Comparison of ENCODE assay signal across 9 cellular contexts in the genomic region with DNA sequence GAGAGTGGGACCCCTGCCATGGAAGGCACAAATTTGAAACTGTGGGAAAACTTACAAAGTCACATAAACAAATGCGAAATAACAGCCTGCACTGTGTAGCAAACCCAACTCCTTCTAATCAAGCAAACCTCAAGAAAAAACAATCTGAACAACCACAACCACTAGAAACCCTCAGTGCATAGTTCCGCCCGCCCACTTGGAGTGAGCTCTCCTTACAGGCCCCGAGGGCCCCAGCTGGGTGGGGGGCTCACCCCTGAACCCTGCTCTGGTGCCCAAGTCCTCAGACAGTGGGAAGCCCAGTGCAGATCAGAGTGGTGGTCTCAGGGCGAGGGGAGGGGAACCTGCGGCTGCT. TPM values are rescaled to one million over a fixed set of nuclear protein-coding genes. Genes with fewer than 3 reads are reported as not detected.
DNase-seq lines count a peak whose midpoint lies in the region; ATAC-seq lines count a peak whose summit lies in the region.
"Had no signal": no experiment of that assay in that cellular context is flagged by ENCODE, and none has a peak within 500 bp of the region (broad histone marks: within the 10 kb centered on the region; RNA-seq: fewer than 3 reads in every experiment).

No MANE protein-coding gene starts in this region.

- peak overlapping the region; percentile 37 for H3K9ac ChIP-seq in iPS-15b (ENCODE audit: low read depth, low read length)

- peaks cover 5% of the 10 kb centered on the region for H3K4me1 ChIP-seq in iPS-15b (ENCODE audit: control insufficient read depth, insufficient read depth, low read length)
- H3K4me1 ChIP-seq in effector memory CD4-positive, alpha-beta T cell (ENCODE audit: control insufficient read depth, insufficient read depth, low read length, poor library complexity, severe bottlenecking) = peaks cover 18% of the 10 kb centered on the region

- POLR2A ChIA-PET in activated naive CD8-positive, alpha-beta T cell treated with anti-CD3 and anti-CD28 coated beads, Interleukin-2, amount 10 ng/mL, durations not matched to agents 7 days and 5 days (lab: Charles Lee) = interaction anchor here (1.0 to 2.8 kb wide), 2 partner anchors 12 to 16 kb away, joined by 4 to 11 read pairs; a partner anchor contains a TSS

- H3K4me3 Mint-ChIP-seq in activated naive CD8-positive, alpha-beta T cell treated with anti-CD3 and anti-CD28 coated beads, Interleukin-2, amount 10 ng/mL, durations not matched to agents 7 days and 5 days = no peak overlapping the region
- H3K4me3 Mint-ChIP-seq in stimulated activated naive CD8-positive, alpha-beta T cell treated with anti-CD3 and anti-CD28 coated beads, Interleukin-15, amount 100 ng/mL, for 72 hours = peak overlapping the region; percentile 26 to 73

- H3K36me3 Mint-ChIP-seq in activated naive CD8-positive, alpha-beta T cell treated with anti-CD3 and anti-CD28 coated beads, Interleukin-2, amount 10 ng/mL, durations not matched to agents 7 days and 5 days = no peaks in the 10 kb centered on the region

- no peak overlapping the region for H3K4me3 ChIP-seq in iPS-15b (ENCODE audit: low read depth, low read length)
- H3K4me3 ChIP-seq in effector memory CD4-positive, alpha-beta T cell (ENCODE audit: insufficient read depth, low read depth, low read length, poor library complexity, severe bottlenecking) = no peak overlapping the region

- H3K36me3 ChIP-seq in iPS-15b (ENCODE audit: control insufficient read depth, insufficient read depth, low read length) = no peaks in the 10 kb centered on the region
- H3K36me3 ChIP-seq in effector memory CD4-positive, alpha-beta T cell (ENCODE audit: control insufficient read depth, insufficient read depth, low read length) = no peaks in the 10 kb centered on the region

- H3K9me3 Mint-ChIP-seq in activated naive CD8-positive, alpha-beta T cell treated with anti-CD3 and anti-CD28 coated beads, Interleukin-2, amount 10 ng/mL, durations not matched to agents 7 days and 5 days = no peaks in the 10 kb centered on the region
- no peaks in the 10 kb centered on the region for H3K9me3 Mint-ChIP-seq in stimulated activated naive CD8-positive, alpha-beta T cell treated with anti-CD3 and anti-CD28 coated beads, Interleukin-15, amount 100 ng/mL, for 72 hours

- H3K27ac ChIP-seq in effector memory CD4-positive, alpha-beta T cell (ENCODE audit: insufficient read depth, low read length, poor library complexity, severe bottlenecking) = no peak overlapping the region

- DNase-seq in HCEC 1CT = peak; percentile 58
- DNase-seq in activated naive CD8-positive, alpha-beta T cell treated with anti-CD3 and anti-CD28 coated beads, Interleukin-2, amount 10 ng/mL, durations not matched to agents 7 days and 5 days = no peak
- DNase-seq in stimulated activated naive CD8-positive, alpha-beta T cell treated with anti-CD3 and anti-CD28 coated beads, Interleukin-15, amount 100 ng/mL, for 72 hours = no peak
- DNase-seq in effector memory CD4-positive, alpha-beta T cell = no peak
- DNase-seq: activated effector memory CD4-positive, alpha-beta T cell treated with Interleukin-2 at 50 U/mL for 16 hours had no signal

- peaks cover 13% of the 10 kb centered on the region for H3K27me3 Mint-ChIP-seq in activated naive CD8-positive, alpha-beta T cell treated with anti-CD3 and anti-CD28 coated beads, Interleukin-2, amount 10 ng/mL, durations not matched to agents 7 days and 5 days
- peaks cover 8% of the 10 kb centered on the region for H3K27me3 Mint-ChIP-seq in stimulated activated naive CD8-positive, alpha-beta T cell treated with anti-CD3 and anti-CD28 coated beads, Interleukin-15, amount 100 ng/mL, for 72 hours

- H3K4me1 Mint-ChIP-seq in activated naive CD8-positive, alpha-beta T cell treated with anti-CD3 and anti-CD28 coated beads, Interleukin-2, amount 10 ng/mL, durations not matched to agents 7 days and 5 days = peaks cover 12% of the 10 kb centered on the region
- peaks cover 33% of the 10 kb centered on the region for H3K4me1 Mint-ChIP-seq in stimulated activated naive CD8-positive, alpha-beta T cell treated with anti-CD3 and anti-CD28 coated beads, Interleukin-15, amount 100 ng/mL, for 72 hours

- peak overlapping the region; percentile 32 for H3K27ac Mint-ChIP-seq in activated naive CD8-positive, alpha-beta T cell treated with anti-CD3 and anti-CD28 coated beads, Interleukin-2, amount 10 ng/mL, durations not matched to agents 7 days and 5 days
- peak overlapping the region in 1 of 2 donors; percentile 54 for H3K27ac Mint-ChIP-seq in stimulated activated naive CD8-positive, alpha-beta T cell treated with anti-CD3 and anti-CD28 coated beads, Interleukin-15, amount 100 ng/mL, for 72 hours

- ATAC-seq in activated naive CD8-positive, alpha-beta T cell treated with anti-CD3 and anti-CD28 coated beads, Interleukin-2, amount 10 ng/mL, durations not matched to agents 7 days and 5 days (ENCODE audit: low read depth) = peak; percentile 37
- ATAC-seq in stimulated activated naive CD8-positive, alpha-beta T cell treated with anti-CD3 and anti-CD28 coated beads, Interleukin-15, amount 100 ng/mL, for 72 hours = peak; percentile 52
- ATAC-seq in HG03342 (IDR thresholded peaks at IDR 0.05; ENCODE audit: unreplicated experiment) (no peak), GM19351 (IDR thresholded peaks at IDR 0.05; ENCODE audit: unreplicated experiment) (no peak), HG02678 (IDR thresholded peaks at IDR 0.05; ENCODE audit: unreplicated experiment) (no peak)

- H3K27me3 ChIP-seq in iPS-15b (ENCODE audit: control insufficient read depth, insufficient read depth, low read length) = peaks cover 2% of the 10 kb centered on the region
- peaks cover 13% of the 10 kb centered on the region for H3K27me3 ChIP-seq in effector memory CD4-positive, alpha-beta T cell (replicated peaks; ENCODE audit: control insufficient read depth, insufficient read depth, low read length, poor library complexity, severe bottlenecking)

- no peaks in the 10 kb centered on the region for H3K9me3 ChIP-seq in iPS-15b (ENCODE audit: control insufficient read depth, insufficient read depth, low read length)
- no peaks in the 10 kb centered on the region for H3K9me3 ChIP-seq in effector memory CD4-positive, alpha-beta T cell (ENCODE audit: control insufficient read depth, low read length)

RNA-seq across cellular contexts. Expression of a gene that starts 0.9 kb away (rescaled TPM):
- total RNA-seq in activated naive CD8-positive, alpha-beta T cell treated with anti-CD3 and anti-CD28 coated beads, Interleukin-2, amount 10 ng/mL, durations not matched to agents 7 days and 5 days = 1 to 10 TPM in 1 of 2 experiments, under 1 TPM in 1; 0.51 to 1.2 TPM

RNA-seq across cellular contexts. Expression of a gene that starts 10.1 kb away (rescaled TPM):
- total RNA-seq in activated naive CD8-positive, alpha-beta T cell treated with anti-CD3 and anti-CD28 coated beads, Interleukin-2, amount 10 ng/mL, durations not matched to agents 7 days and 5 days = 10 to 100 TPM; 35.5 to 37.4 TPM

RNA-seq across cellular contexts. Expression of a gene that starts 15.7 kb away (rescaled TPM):
- 10 to 100 TPM; 87.3 to 97.1 TPM for total RNA-seq in activated naive CD8-positive, alpha-beta T cell treated with anti-CD3 and anti-CD28 coated beads, Interleukin-2, amount 10 ng/mL, durations not matched to agents 7 days and 5 days

RNA-seq across cellular contexts. Expression of a gene that starts 28.2 kb away (rescaled TPM):
- 1 to 10 TPM; 1.2 to 1.3 TPM for total RNA-seq in activated naive CD8-positive, alpha-beta T cell treated with anti-CD3 and anti-CD28 coated beads, Interleukin-2, amount 10 ng/mL, durations not matched to agents 7 days and 5 days

RNA-seq across cellular contexts. Expression of a gene that starts 34.7 kb away (rescaled TPM):
- 10 to 100 TPM; 19.3 TPM for total RNA-seq in activated naive CD8-positive, alpha-beta T cell treated with anti-CD3 and anti-CD28 coated beads, Interleukin-2, amount 10 ng/mL, durations not matched to agents 7 days and 5 days

Comparison
In these comparisons a context has a peak if more than half of its experiments do, and no peak if none do; other contexts are left out.
1. ATAC-seq: peak in activated naive CD8-positive, alpha-beta T cell treated with anti-CD3 and anti-CD28 coated beads, Interleukin-2, amount 10 ng/mL, durations not matched to agents 7 days and 5 days (single experiment) and stimulated activated naive CD8-positive, alpha-beta T cell treated with anti-CD3 and anti-CD28 coated beads, Interleukin-15, amount 100 ng/mL, for 72 hours (single experiment); none in HG03342 (single experiment), GM19351 (single experiment) and HG02678 (single experiment).